Comparison of ENCODE assay signal across 21 cellular contexts in the genomic region with DNA sequence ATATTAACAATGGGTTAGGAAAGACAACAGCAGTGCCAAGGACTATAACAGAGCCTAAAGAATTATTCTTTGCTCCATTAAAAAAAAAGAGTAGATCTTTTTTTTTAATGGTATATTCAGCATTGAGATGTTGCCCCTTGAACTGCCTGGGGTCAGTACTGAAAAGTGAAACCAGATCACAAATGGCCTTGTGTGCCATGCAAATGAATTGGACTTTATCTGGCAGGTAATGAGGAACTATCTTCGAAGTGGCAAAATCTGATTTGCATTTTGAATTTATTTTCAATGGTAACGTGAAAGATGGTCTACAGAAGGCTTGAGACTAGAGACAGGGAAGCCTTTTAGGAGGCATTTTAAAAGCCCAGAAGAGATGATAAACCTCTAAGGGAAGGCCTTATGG. TPM values are rescaled to one million over a fixed set of nuclear protein-coding genes. Genes with fewer than 3 reads are reported as not detected.
DNase-seq lines count a peak whose midpoint lies in the region; ATAC-seq, FAIRE-seq and TF ChIP-seq lines count a peak whose summit lies in the region.
"Had no signal": no experiment of that assay in that cellular context is flagged by ENCODE, and none has a peak within 500 bp of the region (broad histone marks: within the 10 kb centered on the region; RNA-seq: fewer than 3 reads in every experiment).

No MANE protein-coding gene starts in this region.

- H3K4me3 ChIP-seq in GM12878 (no peak overlapping the region), smooth muscle cell (no peak overlapping the region)
- H3K4me3 ChIP-seq: adrenal gland, breast epithelium, heart left ventricle, spleen had no signal

- POLR2A ChIA-PET in GM12878 (lab: Charles Lee): interaction anchor here (1.2 kb wide), 2 partner anchors 12 to 21 kb away, joined by 3 read pairs; a partner anchor contains a TSS

- no peaks in the 10 kb centered on the region for H3K9me3 Mint-ChIP-seq in T-helper 2 cell treated with Interferon-gamma antibody and Interleukin-4, amounts not matched to agents 5 μg/mL and 100 μg/mL, for 36 hours
- H3K9me3 Mint-ChIP-seq: type B pancreatic cell had no signal

- no TSS peak for BruUV-seq in GM12878 (replicated peaks; lab: Mats Ljungman, UMichigan)

- FAIRE-seq in GM19239 (lab: Jason Lieb, UNC) (peak; percentile 92), GM12878 (lab: Jason Lieb, UNC) (no peak)

- DNase-seq in GM19239 (ENCODE audit: insufficient read length, low spot score): no peak
- no peak for DNase-seq in GM12878 (ENCODE audit: low read depth, low spot score)
- DNase-seq in smooth muscle cell (lab: John Stamatoyannopoulos, UW; ENCODE audit: unreplicated experiment): no peak
- DNase-seq in 8988T: no peak
- DNase-seq in stimulated activated CD4-positive, alpha-beta T cell treated with anti-CD3 and anti-CD28 coated beads, Interleukin-4, amount 100 ng/mL, for 4 hours: no peak
- DNase-seq in T-helper 2 cell treated with Interferon-gamma antibody and Interleukin-4, amounts not matched to agents 5 μg/mL and 100 μg/mL, for 36 hours (ENCODE audit: low spot score): no peak
- DNase-seq: activated CD4-positive, CD25-positive, alpha-beta regulatory T cell treated with anti-CD3 and anti-CD28 coated beads, Interleukin-2, amount 50 U/mL, for 72 hours; activated CD8-positive, alpha-beta T cell treated with anti-CD3 and anti-CD28 coated beads, Interleukin-2, amount 10 ng/mL, durations not matched to agents 7 days and 5 days; activated T-cell treated with anti-CD3 and anti-CD28 coated beads, Interleukin-2, amount 50 U/mL, for 1 hour; adrenal gland; cortex of kidney; DND-41; heart left ventricle; NCI-H1694 treated with DMSO at 0.1 percent for 48 hours; NCI-H446 treated with DMSO at 0.1 percent for 48 hours; nucleus accumbens; spleen had no signal

- H3K27me3 ChIP-seq in GM12878 (replicated peaks in 1 of 2; ENCODE audit: control insufficient read depth in 2 of 2, insufficient read depth in 2 of 2, low read length in 1 of 2) (no peaks in the 10 kb centered on the region), smooth muscle cell (ENCODE audit: low read depth) (no peaks in the 10 kb centered on the region)
- H3K27me3 ChIP-seq: adrenal gland, breast epithelium, heart left ventricle had no signal

- no peaks in the 10 kb centered on the region for H3F3A ChIP-seq in smooth muscle cell (ENCODE audit: low read depth)

- peaks cover 28% of the 10 kb centered on the region for H3K4me1 Mint-ChIP-seq in T-helper 2 cell treated with Interferon-gamma antibody and Interleukin-4, amounts not matched to agents 5 μg/mL and 100 μg/mL, for 36 hours (ENCODE audit: low read depth)

- ATAC-seq in HG03159 (IDR thresholded peaks at IDR 0.05; ENCODE audit: unreplicated experiment): peak; percentile 43
- peak; percentile 72 for ATAC-seq in GM12878
- ATAC-seq: activated CD8-positive, alpha-beta T cell treated with anti-CD3 and anti-CD28 coated beads, Interleukin-2, amount 10 ng/mL, durations not matched to agents 7 days and 5 days; heart left ventricle; SK-N-SH treated with all-trans-retinoic acid at 6 μM for 48 hours had no signal

- RAD21 ChIA-PET in GM12878 (lab: Charles Lee; ENCODE audit: unreplicated experiment): interaction anchor here (10.6 kb wide), 1 partner anchor 22 kb away, joined by 66 read pairs; a partner anchor contains a TSS

- H2AFZ ChIP-seq in GM12878 (ENCODE audit: control insufficient read depth, low read depth, low read length) (no peak overlapping the region), smooth muscle cell (ENCODE audit: low read depth) (no peak overlapping the region)

- CTCF ChIA-PET in GM12878 (lab: Yijun Ruan, JAX): interaction anchor here (0.7 to 17.1 kb wide), 3 partner anchors 18 to 215 kb away, joined by 3 to 293 read pairs (median 123); a partner anchor contains a TSS

- H4K20me1 ChIP-seq in GM12878 (ENCODE audit: control insufficient read depth, insufficient read depth) (no peaks in the 10 kb centered on the region), smooth muscle cell (ENCODE audit: low read depth) (no peaks in the 10 kb centered on the region)

- intact Hi-C loops in GM12878 (cut with micrococcal nuclease; ENCODE audit: unreplicated experiment): loop anchor here (1.0 kb wide), 1 partner anchor 22 kb away; a partner anchor contains a TSS

- H3K27me3 Mint-ChIP-seq in T-helper 2 cell treated with Interferon-gamma antibody and Interleukin-4, amounts not matched to agents 5 μg/mL and 100 μg/mL, for 36 hours (ENCODE audit: low read depth): peaks cover 7% of the 10 kb centered on the region
- H3K27me3 Mint-ChIP-seq: type B pancreatic cell had no signal

- H3K4me1 ChIP-seq in GM12878 (ENCODE audit: control insufficient read depth, insufficient read depth, low read length) (peaks cover 9% of the 10 kb centered on the region), smooth muscle cell (ENCODE audit: low read depth) (peaks cover 14% of the 10 kb centered on the region)
- H3K4me1 ChIP-seq: breast epithelium had no signal

- SMC1A ChIA-PET in GM12878 (lab: Charles Lee; ENCODE audit: uncharacterized antibody, unreplicated experiment): interaction anchor here (1.0 to 1.5 kb wide), 5 partner anchors 16 to 215 kb away, joined by 3 to 7 read pairs (median 6); a partner anchor contains a TSS

- no peak overlapping the region for H3K9ac ChIP-seq in GM12878 (ENCODE audit: control insufficient read depth, insufficient read depth, low read length)
- H3K9ac ChIP-seq in smooth muscle cell (ENCODE audit: low read depth): no peak overlapping the region

- no peak for TF ChIP-seq POLR2A in GM12878 (IDR thresholded peaks at IDR 0.05; ENCODE audit: low read depth, low read length)

- no peak for TF ChIP-seq CTCF in GM12878 (IDR thresholded peaks at IDR 0.05 in 2 of 3, conservative IDR thresholded peaks at IDR 0.05 in 1 of 3; ENCODE audit: control insufficient read depth in 2 of 3, extremely low read depth in 1 of 3, insufficient read depth in 1 of 3, low read depth in 3 of 3, low read length in 3 of 3)
- no peak for TF ChIP-seq CTCF in smooth muscle cell (IDR thresholded peaks at IDR 0.05; ENCODE audit: borderline replicate concordance, insufficient read depth, poor library complexity, severe bottlenecking)

- TF ChIP-seq RAD21 in GM12878 (IDR thresholded peaks at IDR 0.05; ENCODE audit: insufficient read depth, low read depth, low read length): no peak

- in situ Hi-C loops in GM12878 (cut with MboI): no loop called here

- no peak for TF ChIP-seq EP300 in GM12878 (IDR thresholded peaks at IDR 0.05; ENCODE audit: borderline replicate concordance in 1 of 2, control insufficient read depth in 1 of 2, low read depth in 2 of 2, low read length in 2 of 2)

- no peaks in the 10 kb centered on the region for H3K36me3 Mint-ChIP-seq in T-helper 2 cell treated with Interferon-gamma antibody and Interleukin-4, amounts not matched to agents 5 μg/mL and 100 μg/mL, for 36 hours (ENCODE audit: low read depth)
- H3K36me3 Mint-ChIP-seq: type B pancreatic cell had no signal

- H3K79me2 ChIP-seq in GM12878 (ENCODE audit: control insufficient read depth, insufficient read depth, low read length): no peaks in the 10 kb centered on the region
- H3K79me2 ChIP-seq in smooth muscle cell (ENCODE audit: low read depth): no peaks in the 10 kb centered on the region

- H3K27ac ChIP-seq in GM12878 (ENCODE audit: control insufficient read depth, insufficient read depth) (no peak overlapping the region), smooth muscle cell (ENCODE audit: low read depth) (peak overlapping the region; percentile 25)
- H3K27ac ChIP-seq: adrenal gland, breast epithelium, heart left ventricle had no signal

- H3K36me3 ChIP-seq in GM12878 (ENCODE audit: control insufficient read depth in 2 of 2, insufficient read depth in 2 of 2, low read length in 1 of 2) (no peaks in the 10 kb centered on the region), smooth muscle cell (ENCODE audit: low read depth) (no peaks in the 10 kb centered on the region)
- H3K36me3 ChIP-seq: adrenal gland, breast epithelium, heart left ventricle, spleen had no signal

- no peak overlapping the region for H3K4me3 Mint-ChIP-seq in T-helper 2 cell treated with Interferon-gamma antibody and Interleukin-4, amounts not matched to agents 5 μg/mL and 100 μg/mL, for 36 hours
- H3K4me3 Mint-ChIP-seq: activated CD8-positive, alpha-beta T cell treated with anti-CD3 and anti-CD28 coated beads, Interleukin-2, amount 10 ng/mL, durations not matched to agents 7 days and 5 days; type B pancreatic cell had no signal

- H3K9me3 ChIP-seq in GM12878 (replicated peaks; ENCODE audit: control insufficient read depth, insufficient read depth, low read length): no peaks in the 10 kb centered on the region
- H3K9me3 ChIP-seq in smooth muscle cell (replicated peaks; ENCODE audit: low read depth): no peaks in the 10 kb centered on the region
- H3K9me3 ChIP-seq: adrenal gland, breast epithelium, heart left ventricle, spleen had no signal

- 24% methylated on average over 2 of the region's 2 CpGs for WGBS in GM12878 (ENCODE audit: insufficient coverage, insufficient replicate concordance, low lambda C conversion rate, missing lambda C conversion rate)
- WGBS in smooth muscle cell (ENCODE audit: low lambda C conversion rate): 38% methylated on average over 2 of the region's 2 CpGs

- no peak overlapping the region for H3K4me2 ChIP-seq in GM12878 (ENCODE audit: control insufficient read depth, insufficient read depth)
- H3K4me2 ChIP-seq in smooth muscle cell: no peak overlapping the region

- no peak overlapping the region for H3K27ac Mint-ChIP-seq in T-helper 2 cell treated with Interferon-gamma antibody and Interleukin-4, amounts not matched to agents 5 μg/mL and 100 μg/mL, for 36 hours
- H3K27ac Mint-ChIP-seq: activated CD8-positive, alpha-beta T cell treated with anti-CD3 and anti-CD28 coated beads, Interleukin-2, amount 10 ng/mL, durations not matched to agents 7 days and 5 days; type B pancreatic cell had no signal

RNA-seq across cellular contexts. Expression of a gene that starts 21.4 kb away (rescaled TPM):
- 128 and 134 TPM in 2 replicates for total RNA-seq in GM12878 (2013; cell fraction: nucleolus; rRNA removed)
- total RNA-seq in GM12878 (2014; rRNA removed) (9.9 and 10.9 TPM in 2 replicates), GM12878 (2014; rRNA removed; fragmentation: Illumina TruSeq; extraction: Trizol) (17.0 and 18.9 TPM in 2 replicates), GM12878 (2021) (13.3 and 14.1 TPM in 2 replicates), smooth muscle cell (41.2 and 47.1 TPM in 2 replicates)
- 16.0 TPM for polyA plus RNA-seq in GM12878 (2011; ENCODE audit: low read depth)
- polyA plus RNA-seq in GM12878 (2011; rRNA removed) (18.3 and 33.2 TPM in 2 replicates), GM12878 (2014; fragmentation: Illumina TruSeq; extraction: Trizol) (17.0 and 24.9 TPM in 2 replicates), GM12878 (2014; fragmentation: Nextera tagmentation; extraction: Ambion mirVana) (1 to 10 TPM; 2.6 to 3.8 TPM), GM12878 (2014; rRNA removed) (11.5 and 13.9 TPM in 2 replicates), GM12878 (2016; fragmentation: Nextera tagmentation; extraction: Ambion mirVana) (10 to 100 TPM; 11.7 to 12.4 TPM), smooth muscle cell (14.6 and 16.3 TPM in 2 replicates)
- 4.1 and 4.6 TPM in 2 replicates for polyA plus RNA-seq in GM12878 (2011; cell fraction: cytosol; rRNA removed)
- 39.4 and 45.8 TPM in 2 replicates for polyA plus RNA-seq in GM12878 (2011; cell fraction: nucleus; rRNA removed)
- polyA plus RNA-seq in GM12878 (2012): 9.5 and 13.4 TPM in 2 replicates
- 14.6 and 19.4 TPM in 2 replicates for polyA minus RNA-seq in GM12878 (2011; rRNA and poly(A)+ RNA removed)
- 7.6 and 10.2 TPM in 2 replicates for polyA minus RNA-seq in GM12878 (2011; cell fraction: cytosol; rRNA and poly(A)+ RNA removed)
- 22.7 and 26.3 TPM in 2 replicates for polyA minus RNA-seq in GM12878 (2011; cell fraction: nucleus; rRNA and poly(A)+ RNA removed)
